ENCODE assay signal across 1 cellular context in the genomic region with DNA sequence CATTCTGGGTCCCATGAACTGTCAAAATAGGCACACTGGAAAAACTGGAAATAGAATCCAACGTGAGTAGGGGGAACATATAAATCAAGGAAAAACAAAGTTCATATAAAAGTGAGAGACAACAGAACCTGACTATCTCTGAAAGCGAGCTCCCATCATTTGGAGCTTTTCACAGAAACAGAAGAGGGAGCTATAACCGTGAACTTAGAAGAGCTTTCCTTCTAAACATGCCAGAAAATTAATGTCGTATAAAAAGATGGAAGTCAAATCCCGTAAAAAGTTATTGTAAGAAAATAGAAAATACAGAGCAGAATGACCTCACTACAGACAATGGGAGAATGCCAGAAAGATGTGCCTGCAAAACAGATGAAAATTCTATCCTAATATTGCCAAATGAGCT.
TF ChIP-seq lines count a peak whose summit lies in the region.

No MANE protein-coding gene starts in this region.

TF ChIP-seq in GM23338, 12 proteins besides CTCF, POLR2A, EP300 and RAD21 (continued from another document):
- TF ChIP-seq, protein P1, sequence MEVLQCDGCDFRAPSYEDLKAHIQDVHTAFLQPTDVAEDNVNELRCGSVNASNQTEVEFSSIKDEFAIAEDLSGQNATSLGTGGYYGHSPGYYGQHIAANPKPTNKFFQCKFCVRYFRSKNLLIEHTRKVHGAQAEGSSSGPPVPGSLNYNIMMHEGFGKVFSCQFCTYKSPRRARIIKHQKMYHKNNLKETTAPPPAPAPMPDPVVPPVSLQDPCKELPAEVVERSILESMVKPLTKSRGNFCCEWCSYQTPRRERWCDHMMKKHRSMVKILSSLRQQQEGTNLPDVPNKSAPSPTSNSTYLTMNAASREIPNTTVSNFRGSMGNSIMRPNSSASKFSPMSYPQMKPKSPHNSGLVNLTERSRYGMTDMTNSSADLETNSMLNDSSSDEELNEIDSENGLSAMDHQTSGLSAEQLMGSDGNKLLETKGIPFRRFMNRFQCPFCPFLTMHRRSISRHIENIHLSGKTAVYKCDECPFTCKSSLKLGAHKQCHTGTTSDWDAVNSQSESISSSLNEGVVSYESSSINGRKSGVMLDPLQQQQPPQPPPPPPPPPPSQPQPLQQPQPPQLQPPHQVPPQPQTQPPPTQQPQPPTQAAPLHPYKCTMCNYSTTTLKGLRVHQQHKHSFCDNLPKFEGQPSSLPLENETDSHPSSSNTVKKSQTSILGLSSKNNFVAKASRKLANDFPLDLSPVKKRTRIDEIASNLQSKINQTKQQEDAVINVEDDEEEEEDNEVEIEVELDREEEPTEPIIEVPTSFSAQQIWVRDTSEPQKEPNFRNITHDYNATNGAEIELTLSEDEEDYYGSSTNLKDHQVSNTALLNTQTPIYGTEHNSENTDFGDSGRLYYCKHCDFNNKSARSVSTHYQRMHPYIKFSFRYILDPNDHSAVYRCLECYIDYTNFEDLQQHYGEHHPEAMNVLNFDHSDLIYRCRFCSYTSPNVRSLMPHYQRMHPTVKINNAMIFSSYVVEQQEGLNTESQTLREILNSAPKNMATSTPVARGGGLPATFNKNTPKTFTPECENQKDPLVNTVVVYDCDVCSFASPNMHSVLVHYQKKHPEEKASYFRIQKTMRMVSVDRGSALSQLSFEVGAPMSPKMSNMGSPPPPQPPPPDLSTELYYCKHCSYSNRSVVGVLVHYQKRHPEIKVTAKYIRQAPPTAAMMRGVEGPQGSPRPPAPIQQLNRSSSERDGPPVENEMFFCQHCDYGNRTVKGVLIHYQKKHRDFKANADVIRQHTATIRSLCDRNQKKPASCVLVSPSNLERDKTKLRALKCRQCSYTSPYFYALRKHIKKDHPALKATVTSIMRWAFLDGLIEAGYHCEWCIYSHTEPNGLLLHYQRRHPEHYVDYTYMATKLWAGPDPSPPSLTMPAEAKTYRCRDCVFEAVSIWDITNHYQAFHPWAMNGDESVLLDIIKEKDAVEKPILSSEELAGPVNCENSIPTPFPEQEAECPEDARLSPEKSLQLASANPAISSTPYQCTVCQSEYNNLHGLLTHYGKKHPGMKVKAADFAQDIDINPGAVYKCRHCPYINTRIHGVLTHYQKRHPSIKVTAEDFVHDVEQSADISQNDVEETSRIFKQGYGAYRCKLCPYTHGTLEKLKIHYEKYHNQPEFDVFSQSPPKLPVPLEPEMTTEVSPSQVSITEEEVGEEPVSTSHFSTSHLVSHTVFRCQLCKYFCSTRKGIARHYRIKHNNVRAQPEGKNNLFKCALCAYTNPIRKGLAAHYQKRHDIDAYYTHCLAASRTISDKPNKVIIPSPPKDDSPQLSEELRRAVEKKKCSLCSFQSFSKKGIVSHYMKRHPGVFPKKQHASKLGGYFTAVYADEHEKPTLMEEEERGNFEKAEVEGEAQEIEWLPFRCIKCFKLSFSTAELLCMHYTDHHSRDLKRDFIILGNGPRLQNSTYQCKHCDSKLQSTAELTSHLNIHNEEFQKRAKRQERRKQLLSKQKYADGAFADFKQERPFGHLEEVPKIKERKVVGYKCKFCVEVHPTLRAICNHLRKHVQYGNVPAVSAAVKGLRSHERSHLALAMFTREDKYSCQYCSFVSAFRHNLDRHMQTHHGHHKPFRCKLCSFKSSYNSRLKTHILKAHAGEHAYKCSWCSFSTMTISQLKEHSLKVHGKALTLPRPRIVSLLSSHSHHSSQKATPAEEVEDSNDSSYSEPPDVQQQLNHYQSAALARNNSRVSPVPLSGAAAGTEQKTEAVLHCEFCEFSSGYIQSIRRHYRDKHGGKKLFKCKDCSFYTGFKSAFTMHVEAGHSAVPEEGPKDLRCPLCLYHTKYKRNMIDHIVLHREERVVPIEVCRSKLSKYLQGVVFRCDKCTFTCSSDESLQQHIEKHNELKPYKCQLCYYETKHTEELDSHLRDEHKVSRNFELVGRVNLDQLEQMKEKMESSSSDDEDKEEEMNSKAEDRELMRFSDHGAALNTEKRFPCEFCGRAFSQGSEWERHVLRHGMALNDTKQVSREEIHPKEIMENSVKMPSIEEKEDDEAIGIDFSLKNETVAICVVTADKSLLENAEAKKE (CRISPR knock-in tag; IDR thresholded peaks at IDR 0.05) = no peak
- no peak for TF ChIP-seq CREB1 (CRISPR knock-in tag; IDR thresholded peaks at IDR 0.05; ENCODE audit: low read depth)
- TF ChIP-seq EZH2 (IDR thresholded peaks at IDR 0.05; ENCODE audit: low read depth, unreplicated experiment) = no peak
- TF ChIP-seq JUNB (IDR thresholded peaks at IDR 0.05; ENCODE audit: unreplicated experiment) = no peak
TF ChIP-seq in GM23338: peak in this region for 0.
